Comparison of ENCODE assay signal across 9 cellular contexts in genomic region chr2:150472122-150472899, GRCh38. TPM values are rescaled to one million over a fixed set of nuclear protein-coding genes. Genes with fewer than 3 reads are reported as not detected.
DNase-seq lines count a peak whose midpoint lies in the region; TF ChIP-seq lines count a peak whose summit lies in the region.
"Had no signal": no experiment of that assay in that cellular context is flagged by ENCODE, and none has a peak within 500 bp of the region (broad histone marks: within the 10 kb centered on the region; RNA-seq: fewer than 3 reads in every experiment).

No MANE protein-coding gene starts in this region.

- H3K4me3 ChIP-seq in GM12865 (ENCODE audit: low read depth, low read length) (no peak overlapping the region), epithelial cell of esophagus (ENCODE audit: low read length) (no peak overlapping the region), osteoblast (ENCODE audit: insufficient read depth, low read length) (no peak overlapping the region)

- peaks cover 43% of the 10 kb centered on the region for H4K20me1 ChIP-seq in osteoblast (ENCODE audit: insufficient read depth, low read length)

- H3K9me3 ChIP-seq in osteoblast (ENCODE audit: low read depth, low read length), result no peaks in the 10 kb centered on the region

- peak overlapping the region; percentile 18 for H3K4me2 ChIP-seq in osteoblast (ENCODE audit: insufficient read depth, low read length)

- no peak overlapping the region for H2AFZ ChIP-seq in osteoblast (ENCODE audit: low read length)

- peak overlapping the region; percentile 74 for H3K27ac ChIP-seq in osteoblast (ENCODE audit: low read depth, low read length)

- no peaks in the 10 kb centered on the region for H3K27me3 ChIP-seq in osteoblast (ENCODE audit: insufficient read depth, low read length)

- H3K4me1 ChIP-seq in osteoblast (ENCODE audit: insufficient read depth, low read length), result peaks cover 98% of the 10 kb centered on the region

- H3K36me3 ChIP-seq in osteoblast (ENCODE audit: insufficient read depth, low read length), result peaks cover 85% of the 10 kb centered on the region

- peak; percentile 35 for DNase-seq in GM12865 (ENCODE audit: low read depth)
- peak; percentile 54 for DNase-seq in LoVo (ENCODE audit: low spot score)
- peak; percentile 56 for DNase-seq in epithelial cell of esophagus (ENCODE audit: low read depth)
- peak; percentile 73 for DNase-seq in osteoblast (ENCODE audit: insufficient read length, low spot score, missing footprints)
- DNase-seq in NCI-H1436 treated with DMSO at 0.1 percent for 48 hours (lab: John Stamatoyannopoulos, UW), result no peak
- DNase-seq in D341Med (ENCODE audit: low spot score), result no peak
- DNase-seq in GM10248 (ENCODE audit: extremely low spot score), result no peak
- DNase-seq in stimulated activated naive CD4-positive, alpha-beta T cell (lab: John Stamatoyannopoulos, UW), result no peak
- DNase-seq: activated T-cell treated with anti-CD3 and anti-CD28 coated beads, Interleukin-2, amount 50 U/mL, for 24 hours had no signal

- CTCF ChIA-PET in GM10248 (lab: Yijun Ruan, JAX), result no interaction called here

- TF ChIP-seq CTCF in GM12865 (IDR thresholded peaks at IDR 0.05; ENCODE audit: insufficient read depth, low read depth, low read length, missing control alignments), result no peak
- no peak for TF ChIP-seq CTCF in epithelial cell of esophagus (IDR thresholded peaks at IDR 0.05; ENCODE audit: insufficient read depth, low read depth, low read length, missing control alignments)
- no peak for TF ChIP-seq CTCF in osteoblast (IDR thresholded peaks at IDR 0.05; ENCODE audit: extremely low read depth, low read depth, low read length)
- TF ChIP-seq CTCF in GM10248 (IDR thresholded peaks at IDR 0.05; ENCODE audit: control extremely low read depth, extremely low read depth, low read depth, missing control alignments), result no peak

- POLR2A ChIA-PET in GM10248 (lab: Yijun Ruan, JAX), result no interaction called here

- peaks cover 81% of the 10 kb centered on the region for H3K79me2 ChIP-seq in osteoblast (ENCODE audit: insufficient read depth, low read length)

RNA-seq across cellular contexts. Expression of gene RND3, which starts 15.2 kb away (rescaled TPM):
- 241 and 298 TPM in 2 replicates for total RNA-seq in osteoblast

Comparison
In these comparisons a context has a peak if more than half of its experiments do, and no peak if none do; other contexts are left out.
1. DNase-seq: peak in GM12865 (single experiment), LoVo (single experiment), epithelial cell of esophagus (single experiment) and osteoblast (single experiment); none in NCI-H1436 treated with DMSO at 0.1 percent for 48 hours (single experiment), D341Med (single experiment), GM10248 (single experiment) and stimulated activated naive CD4-positive, alpha-beta T cell (0 of 6).